1 cellular context compared by ENCODE assay signal in genomic region chr10:119079572-119080520, GRCh38.
TF ChIP-seq lines count a peak whose summit lies in the region.

No MANE protein-coding gene starts in this region.

TF ChIP-seq in K562, 482 proteins besides CTCF, POLR2A, EP300 and RAD21 (continued from another document):
- TF ChIP-seq NKRF (IDR thresholded peaks at IDR 0.05; ENCODE audit: borderline replicate concordance) (peak; percentile 49; the same call in 1 of the 2 replicates), FOXK2 (conservative IDR thresholded peaks at IDR 0.05 in 1 of 2, IDR thresholded peaks at IDR 0.05 in 1 of 2; ENCODE audit: low read depth in 2 of 2) (peak in 1 of 2 experiments; percentile 27; a peak in 1 of 4 replicates), KDM1A (IDR thresholded peaks at IDR 0.05) (no peak), HDAC1 (IDR thresholded peaks at IDR 0.05) (peak in 1 of 2 experiments; percentile 41; a peak in 1 of 4 replicates), MLLT1 (IDR thresholded peaks at IDR 0.05) (peak in 1 of 2 experiments; percentile 69; a peak in 1 of 4 replicates), PATZ1 (CRISPR knock-in tag; IDR thresholded peaks at IDR 0.05; ENCODE audit: borderline replicate concordance) (no peak), AFF1 (IDR thresholded peaks at IDR 0.05; ENCODE audit: low read depth in 1 of 2, partially characterized antibody in 2 of 2) (peak in 1 of 2 experiments; percentile 10), ZNF407 (IDR thresholded peaks at IDR 0.05; ENCODE audit: low read depth) (no peak), TAF9B (IDR thresholded peaks at IDR 0.05; ENCODE audit: partially characterized antibody) (peak; percentile 26), ZNF717 (CRISPR knock-in tag; IDR thresholded peaks at IDR 0.05) (no peak), ZNF592 (IDR thresholded peaks at IDR 0.05) (no peak; the same call in 1 of the 2 replicates), BDP1 (IDR thresholded peaks at IDR 0.05; ENCODE audit: insufficient read depth, insufficient read length) (no peak), ESRRA (IDR thresholded peaks at IDR 0.05; ENCODE audit: borderline replicate concordance, low read depth) (peak; percentile 58), GATAD2A (IDR thresholded peaks at IDR 0.05) (no peak), FIP1L1 (IDR thresholded peaks at IDR 0.05; ENCODE audit: low read depth, low read length, poor library complexity, severe bottlenecking) (peak; percentile 82), BRCA1 (IDR thresholded peaks at IDR 0.05) (no peak), BRCA1 (CRISPR knock-in tag; IDR thresholded peaks at IDR 0.05) (no peak), EGR1 (conservative IDR thresholded peaks at IDR 0.05) (peak; percentile 96), E2F5 (CRISPR knock-in tag; IDR thresholded peaks at IDR 0.05) (no peak), RFX7 (CRISPR knock-in tag; IDR thresholded peaks at IDR 0.05) (no peak), ZNF197 (CRISPR knock-in tag; IDR thresholded peaks at IDR 0.05; ENCODE audit: low read depth) (no peak), RBBP5 (IDR thresholded peaks at IDR 0.05; ENCODE audit: borderline replicate concordance, insufficient read depth, low read length, poor library complexity, severe bottlenecking) (no peak), BCOR (IDR thresholded peaks at IDR 0.05) (no peak), ZFPM2 (CRISPR knock-in tag; IDR thresholded peaks at IDR 0.05) (no peak), KLF13 (tag; IDR thresholded peaks at IDR 0.05; ENCODE audit: borderline replicate concordance, low read depth) (no peak), SMARCE1 (IDR thresholded peaks at IDR 0.05) (peak; percentile 47; the same call in 1 of the 2 replicates)
